Comparison of ENCODE assay signal across 8 cellular contexts in the genomic region with DNA sequence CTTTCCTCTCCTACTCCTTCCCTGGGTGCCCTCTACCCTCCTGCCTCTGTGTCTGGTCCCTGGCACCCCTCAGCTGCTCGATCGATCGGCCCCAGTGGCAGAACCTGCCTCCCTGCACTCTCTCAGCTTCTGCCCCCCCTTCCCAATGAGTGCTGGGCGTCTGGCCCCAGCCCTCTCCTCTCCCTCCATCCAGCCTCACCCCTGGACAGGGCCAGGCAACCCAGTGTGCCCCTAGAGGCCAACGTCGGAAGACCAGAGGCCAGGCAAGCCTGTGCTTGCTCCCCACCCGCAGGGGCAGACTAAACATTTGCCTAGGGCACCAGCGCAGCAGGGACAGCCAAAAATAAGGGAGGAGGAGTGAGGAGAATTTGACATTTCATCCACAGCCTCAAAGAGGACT. TPM values are rescaled to one million over a fixed set of nuclear protein-coding genes. Genes with fewer than 3 reads are reported as not detected.
DNase-seq lines count a peak whose midpoint lies in the region; ATAC-seq, FAIRE-seq and TF ChIP-seq lines count a peak whose summit lies in the region.

No MANE protein-coding gene starts in this region.

- no peaks in the 10 kb centered on the region for H3K36me3 ChIP-seq in vagina

- no peaks in the 10 kb centered on the region for H3K27me3 ChIP-seq in vagina

- ATAC-seq in left cardiac atrium (peak; percentile 51 to 62), GM21447 (IDR thresholded peaks at IDR 0.05; ENCODE audit: unreplicated experiment) (no peak)

- H3K27ac ChIP-seq in vagina: no peak overlapping the region

- FAIRE-seq in GM12892 (lab: Jason Lieb, UNC): peak; percentile 33

- no peaks in the 10 kb centered on the region for H3K9me3 ChIP-seq in vagina

- TF ChIP-seq POLR2A in GM12892 (IDR thresholded peaks at IDR 0.05; ENCODE audit: low read depth, low read length): no peak
- no peak for TF ChIP-seq POLR2A in vagina (IDR thresholded peaks at IDR 0.05)

- peaks cover 17% of the 10 kb centered on the region for H3K4me1 ChIP-seq in vagina

- no peak overlapping the region for H3K4me3 ChIP-seq in vagina

- no peak for TF ChIP-seq CTCF in vagina (IDR thresholded peaks at IDR 0.05)

- intact Hi-C loops in left cardiac atrium (cut with DNase I) (no loop called here), vagina (cut with DNase I) (no loop called here)

- DNase-seq in AG20443 (ENCODE audit: low spot score): peak; percentile 58
- DNase-seq in GM12892 (ENCODE audit: insufficient read length): peak; percentile 48
- peak; percentile 50 for DNase-seq in NCI-H1105 treated with DMSO at 0.1 percent for 48 hours (lab: John Stamatoyannopoulos, UW)
- peak; percentile 13 for DNase-seq in activated CD4-positive, alpha-beta T cell treated with anti-CD3 and anti-CD28 coated beads, Interleukin-2, amount 50 U/mL, for 1 hour
- no peak for DNase-seq in left cardiac atrium
- DNase-seq in stimulated activated CD4-positive, alpha-beta T cell treated with anti-CD3 and anti-CD28 coated beads, Interleukin-1b, Interleukin-23, amount 100 ng/mL, for 48 hours: peak; percentile 35
- DNase-seq in vagina (ENCODE audit: extremely low spot score in 2 of 2): no peak

RNA-seq across cellular contexts. Expression of a gene that starts 43.5 kb away (rescaled TPM):
- polyA plus RNA-seq in GM12892 (2012; ENCODE audit: missing spikeins): not detected
- 1 to 10 TPM; 6.0 to 6.1 TPM for total RNA-seq in left cardiac atrium
- total RNA-seq in vagina: 6.6 TPM

Comparison
In these comparisons a context has a peak if more than half of its experiments do, and no peak if none do; other contexts are left out.
1. DNase-seq: peak in AG20443 (single experiment), GM12892 (single experiment), NCI-H1105 treated with DMSO at 0.1 percent for 48 hours (single experiment), activated CD4-positive, alpha-beta T cell treated with anti-CD3 and anti-CD28 coated beads, Interleukin-2, amount 50 U/mL, for 1 hour (single experiment) and stimulated activated CD4-positive, alpha-beta T cell treated with anti-CD3 and anti-CD28 coated beads, Interleukin-1b, Interleukin-23, amount 100 ng/mL, for 48 hours (single experiment); none in left cardiac atrium (single experiment) and vagina (0 of 2).